Comparison of ENCODE assay signal across 29 cellular contexts in genomic region chr20:32549842-32550241, GRCh38. TPM values are rescaled to one million over a fixed set of nuclear protein-coding genes. Genes with fewer than 3 reads are reported as not detected.
DNase-seq lines count a peak whose midpoint lies in the region; ATAC-seq, FAIRE-seq and TF ChIP-seq lines count a peak whose summit lies in the region.
"Had no signal": no experiment of that assay in that cellular context is flagged by ENCODE, and none has a peak within 500 bp of the region (broad histone marks: within the 10 kb centered on the region; RNA-seq: fewer than 3 reads in every experiment).

No MANE protein-coding gene starts in this region.

- no peak overlapping the region for H3K4me3 ChIP-seq in HepG2 (replicated peaks in 1 of 3; ENCODE audit: insufficient read depth in 1 of 3, low read depth in 2 of 3, low read length in 3 of 3)
- no peak overlapping the region for H3K4me3 ChIP-seq in right lobe of liver
- H3K4me3 ChIP-seq in HEK293 (ENCODE audit: low read depth, low read length), result no peak overlapping the region
- H3K4me3 ChIP-seq: BLaER1, GM12878 had no signal

- CTCF ChIA-PET in activated CD4-positive, alpha-beta T cell treated with anti-CD3 and anti-CD28 coated beads for 36 hours (lab: Charles Lee), result no interaction called here
- CTCF ChIA-PET in HepG2 (lab: Yijun Ruan, JAX; ENCODE audit: low intra/inter-chr PET ratio, low total read pairs) (no interaction called here), HEK293 (lab: Yijun Ruan, JAX) (interaction anchor here (0.6 kb wide), 1 partner anchor 10 kb away, joined by 5 read pairs; no protein-coding TSS in a partner anchor)

- peaks cover 12% of the 10 kb centered on the region for H3K36me3 Mint-ChIP-seq in activated CD4-positive, alpha-beta T cell treated with anti-CD3 and anti-CD28 coated beads for 36 hours (ENCODE audit: low read depth)
- no peaks in the 10 kb centered on the region for H3K36me3 Mint-ChIP-seq in T-helper 17 cell (ENCODE audit: low read depth)
- H3K36me3 Mint-ChIP-seq: CD14-positive monocyte had no signal

- no peak for FAIRE-seq in HepG2 (lab: Jason Lieb, UNC)
- FAIRE-seq: A204.1, D721Med, GM12878, GM12892, GM18507 had no signal

- H3K4me3 Mint-ChIP-seq in activated CD4-positive, alpha-beta T cell treated with anti-CD3 and anti-CD28 coated beads for 36 hours, result no peak overlapping the region
- no peak overlapping the region for H3K4me3 Mint-ChIP-seq in T-helper 17 cell
- H3K4me3 Mint-ChIP-seq: CD14-positive monocyte; CD4-positive, CD25-positive, alpha-beta regulatory T cell; CD8-positive, alpha-beta T cell had no signal

- TF ChIP-seq RAD21 in HepG2 (CRISPR knock-in tag; IDR thresholded peaks at IDR 0.05), result no peak

- H3K27ac Mint-ChIP-seq in activated CD4-positive, alpha-beta T cell treated with anti-CD3 and anti-CD28 coated beads for 36 hours, result peak overlapping the region; percentile 19
- peak overlapping the region; percentile 86 for H3K27ac Mint-ChIP-seq in T-helper 17 cell
- H3K27ac Mint-ChIP-seq: CD14-positive monocyte had no signal

- no peak for ATAC-seq in activated CD4-positive, alpha-beta T cell treated with anti-CD3 and anti-CD28 coated beads for 36 hours
- ATAC-seq in HepG2 (no peak), right lobe of liver (no peak), T-helper 17 cell (no peak), GM21786 (IDR thresholded peaks at IDR 0.05; ENCODE audit: unreplicated experiment) (no peak)
- ATAC-seq: CD8-positive, alpha-beta T cell; GM12878 had no signal

- H3K27me3 ChIP-seq in HepG2 (ENCODE audit: control insufficient read depth in 1 of 2, insufficient read depth in 2 of 2, low read length in 2 of 2) (no peaks in the 10 kb centered on the region), right lobe of liver (no peaks in the 10 kb centered on the region)
- H3K27me3 ChIP-seq: BE2C, BLaER1 had no signal

- TF ChIP-seq CTCF in HepG2 (CRISPR knock-in tag; IDR thresholded peaks at IDR 0.05) (no peak), right lobe of liver (IDR thresholded peaks at IDR 0.05) (no peak), HEK293 (tag by site-specific recombination; IDR thresholded peaks at IDR 0.05) (no peak)

- intact Hi-C loops in activated CD4-positive, alpha-beta T cell treated with anti-CD3 and anti-CD28 coated beads for 36 hours (cut with DNase I, micrococcal nuclease), result no loop called here
- intact Hi-C loops in HepG2 (cut with micrococcal nuclease; ENCODE audit: unreplicated experiment) (loop anchor here (5.0 kb wide), 1 partner anchor 32 kb away; no protein-coding TSS in a partner anchor), right lobe of liver (cut with DNase I) (no loop called here)

- H3K27ac ChIP-seq in HepG2 (ENCODE audit: extremely low read length, insufficient read depth, low read length) (no peak overlapping the region), right lobe of liver (no peak overlapping the region), HEK293 (ENCODE audit: extremely low read depth, low read depth, low read length) (no peak overlapping the region)
- H3K27ac ChIP-seq: BLaER1 had no signal

- TF ChIP-seq POLR2A in HepG2 (IDR thresholded peaks at IDR 0.05; ENCODE audit: insufficient read depth in 1 of 2, low read depth in 2 of 2, low read length in 2 of 2), result no peak
- TF ChIP-seq POLR2A in right lobe of liver (IDR thresholded peaks at IDR 0.05), result no peak

- H3K9me3 Mint-ChIP-seq in activated CD4-positive, alpha-beta T cell treated with anti-CD3 and anti-CD28 coated beads for 36 hours (ENCODE audit: low read depth), result no peaks in the 10 kb centered on the region
- H3K9me3 Mint-ChIP-seq: CD8-positive, alpha-beta T cell had no signal

- peaks cover 3% of the 10 kb centered on the region for H3K79me2 ChIP-seq in HepG2 (ENCODE audit: insufficient read depth, low read length)

- H3K36me3 ChIP-seq in HepG2 (replicated peaks in 1 of 2; ENCODE audit: control insufficient read depth in 1 of 2, insufficient read depth in 2 of 2, low read length in 2 of 2) (no peaks in the 10 kb centered on the region), right lobe of liver (no peaks in the 10 kb centered on the region), HEK293 (ENCODE audit: control insufficient read depth in 2 of 2, insufficient read depth in 1 of 2, low read length in 2 of 2) (no peaks in the 10 kb centered on the region)
- H3K36me3 ChIP-seq: BE2C had no signal

- H3K27me3 Mint-ChIP-seq in activated CD4-positive, alpha-beta T cell treated with anti-CD3 and anti-CD28 coated beads for 36 hours, result no peaks in the 10 kb centered on the region
- H3K27me3 Mint-ChIP-seq in T-helper 17 cell, result no peaks in the 10 kb centered on the region
- H3K27me3 Mint-ChIP-seq: CD4-positive, CD25-positive, alpha-beta regulatory T cell had no signal

- in situ Hi-C loops in HepG2 (cut with HindIII; ENCODE audit: extremely low pct_ligation_motif_present, low pct_unique_long_range_greater_than_20kb), result no loop called here

- peaks cover 60% of the 10 kb centered on the region for H3K4me1 Mint-ChIP-seq in activated CD4-positive, alpha-beta T cell treated with anti-CD3 and anti-CD28 coated beads for 36 hours
- peaks cover 46% of the 10 kb centered on the region for H3K4me1 Mint-ChIP-seq in T-helper 17 cell

- no peak overlapping the region for H3K4me2 ChIP-seq in HepG2 (ENCODE audit: low read depth, low read length)
- H3K4me2 ChIP-seq: BLaER1 had no signal

- no peak for DNase-seq in activated CD4-positive, alpha-beta T cell treated with anti-CD3 and anti-CD28 coated beads for 36 hours
- DNase-seq in activated CD4-positive, alpha-beta T cell treated with anti-CD3 and anti-CD28 coated beads, Interleukin-2, amount 50 U/mL, for 48 hours, result no peak
- DNase-seq in HepG2 (ENCODE audit: low spot score) (no peak), right lobe of liver (no peak), T-helper 17 cell (no peak), inferior parietal cortex (ENCODE audit: extremely low spot score) (no peak)
- DNase-seq: 8988T; ACHN; BE2C; C1 segment of cervical spinal cord; Caco-2; Calu3; CD4-positive, CD25-positive, alpha-beta regulatory T cell; CD8-positive, alpha-beta T cell; DMS153; DMS53; DMS79; DND-41; EL; GDM1 had no signal

- H2AFZ ChIP-seq in HepG2 (ENCODE audit: low read length), result no peak overlapping the region

- BruUV-seq in HepG2 (replicated peaks; lab: Mats Ljungman, UMichigan), result no TSS peak

- H4K20me1 ChIP-seq in HepG2 (ENCODE audit: insufficient read depth, low read length), result no peaks in the 10 kb centered on the region

- TF ChIP-seq EP300 in HepG2 (IDR thresholded peaks at IDR 0.05; ENCODE audit: low read depth in 2 of 2, low read length in 2 of 2) (no peak), HepG2 (CRISPR knock-in tag; IDR thresholded peaks at IDR 0.05; ENCODE audit: borderline replicate concordance) (no peak)

- POLR2A ChIA-PET in activated CD4-positive, alpha-beta T cell treated with anti-CD3 and anti-CD28 coated beads for 36 hours (lab: Charles Lee), result no interaction called here
- POLR2A ChIA-PET in HepG2 (lab: Yijun Ruan, JAX) (interaction anchor here (1.4 kb wide), 1 partner anchor 8 kb away, joined by 3 read pairs; no protein-coding TSS in a partner anchor), HEK293 (lab: Yijun Ruan, JAX) (no interaction called here)

- no peak overlapping the region for H3K9ac ChIP-seq in HepG2 (ENCODE audit: insufficient read depth, low read depth, low read length)
- H3K9ac ChIP-seq: BLaER1 had no signal

- no peaks in the 10 kb centered on the region for H3K9me3 ChIP-seq in HepG2 (ENCODE audit: low read length)
- H3K9me3 ChIP-seq in right lobe of liver, result no peaks in the 10 kb centered on the region
- no peaks in the 10 kb centered on the region for H3K9me3 ChIP-seq in HEK293 (ENCODE audit: control insufficient read depth, insufficient read depth, low read depth, low read length)
- no peaks in the 10 kb centered on the region for H3K9me3 ChIP-seq in T-helper 17 cell (ENCODE audit: control insufficient read depth, low read length, poor library complexity, severe bottlenecking)
- H3K9me3 ChIP-seq: BE2C, Caco-2 had no signal

- peaks cover 79% of the 10 kb centered on the region for H3K4me1 ChIP-seq in HepG2 (ENCODE audit: insufficient read depth, low read length)
- H3K4me1 ChIP-seq in right lobe of liver, result no peaks in the 10 kb centered on the region
- H3K4me1 ChIP-seq in HEK293 (ENCODE audit: control insufficient read depth, insufficient read depth, low read length), result no peaks in the 10 kb centered on the region
- H3K4me1 ChIP-seq: BE2C had no signal

- 74% methylated on average over 2 of the region's 2 CpGs for WGBS in HepG2 (ENCODE audit: low lambda C conversion rate)
- WGBS in right lobe of liver (ENCODE audit: insufficient coverage, low coverage, low lambda C conversion rate, missing lambda C conversion rate), result 97% methylated on average over 2 of the region's 2 CpGs

TF ChIP-seq in HEK293, 187 proteins besides CTCF, POLR2A, EP300 and RAD21:
- 0 out of 2 replicates have a peak, but pooled peaks have one; percentile 14 for TF ChIP-seq ZNF664 (tag by site-specific recombination; IDR thresholded peaks at IDR 0.05)
- no peak for TF ChIP-seq OSR2 (tag by site-specific recombination; IDR thresholded peaks at IDR 0.05)
TF ChIP-seq in HEK293: peak in this region for 1.

RNA-seq across cellular contexts. Expression of gene NOL4L, which starts 35.3 kb away (rescaled TPM):
- 10 to 100 TPM; 17.3 to 22.0 TPM for total RNA-seq in activated CD4-positive, alpha-beta T cell treated with anti-CD3 and anti-CD28 coated beads for 36 hours
- total RNA-seq in HepG2 (2016; rRNA removed; fragmentation: Illumina TruSeq; extraction: Trizol) (16.6 and 16.9 TPM in 2 replicates), right lobe of liver (1 to 10 TPM; 4.3 to 6.5 (median 5.7) TPM), T-helper 17 cell (10 to 100 TPM; 60.9 to 62.9 TPM)
- total RNA-seq in HepG2 (2016; cell fraction: cytosol; rRNA removed; fragmentation: Illumina TruSeq; extraction: Trizol; ENCODE audit: low read depth), result 19.2 and 19.4 TPM in 2 replicates
- 14.6 and 17.1 TPM in 2 replicates for total RNA-seq in HepG2 (2016; cell fraction: insoluble cytoplasmic fraction; rRNA removed; fragmentation: Illumina TruSeq; extraction: Trizol)
- total RNA-seq in HepG2 (2016; cell fraction: membrane; rRNA removed; fragmentation: Illumina TruSeq; extraction: Trizol), result 21.3 and 24.1 TPM in 2 replicates
- total RNA-seq in HepG2 (2016; cell fraction: nucleus; rRNA removed; fragmentation: Illumina TruSeq; extraction: Trizol), result 21.2 and 22.3 TPM in 2 replicates
- 35.4 and 38.7 TPM in 2 replicates for polyA plus RNA-seq in HepG2 (2011; rRNA removed)
- 16.5 and 20.9 TPM in 2 replicates for polyA plus RNA-seq in HepG2 (2011; cell fraction: cytosol; rRNA removed)
- 91.0 and 107 TPM in 2 replicates for polyA plus RNA-seq in HepG2 (2011; cell fraction: nucleus; rRNA removed)
- 36.0 and 39.2 TPM in 2 replicates for polyA plus RNA-seq in HepG2 (2012)
- 35.0 and 39.6 TPM in 2 replicates for polyA plus RNA-seq in HepG2 (2016; cell fraction: cytosol; fragmentation: Illumina TruSeq; extraction: Trizol; ENCODE audit: low read depth)
- 21.6 and 26.9 TPM in 2 replicates for polyA plus RNA-seq in HepG2 (2016; cell fraction: insoluble cytoplasmic fraction; fragmentation: Illumina TruSeq; extraction: Trizol; ENCODE audit: low read depth)
- polyA plus RNA-seq in HepG2 (2016; cell fraction: membrane; fragmentation: Illumina TruSeq; extraction: Trizol; ENCODE audit: low read depth), result 31.2 and 32.6 TPM in 2 replicates
- polyA plus RNA-seq in HepG2 (2016; cell fraction: nucleus; fragmentation: Illumina TruSeq; extraction: Trizol; ENCODE audit: insufficient read depth, low read depth), result 57.5 and 60.6 TPM in 2 replicates
- polyA minus RNA-seq in HepG2 (2011; rRNA and poly(A)+ RNA removed; ENCODE audit: low replicate concordance), result 6.7 and 47.8 TPM in 2 replicates
- polyA minus RNA-seq in HepG2 (2011; cell fraction: cytosol; rRNA and poly(A)+ RNA removed), result 28.0 and 37.6 TPM in 2 replicates
- polyA minus RNA-seq in HepG2 (2011; cell fraction: nucleus; rRNA and poly(A)+ RNA removed), result 30.5 and 30.6 TPM in 2 replicates
